Comparison of ENCODE assay signal across 8 cellular contexts in the genomic region with DNA sequence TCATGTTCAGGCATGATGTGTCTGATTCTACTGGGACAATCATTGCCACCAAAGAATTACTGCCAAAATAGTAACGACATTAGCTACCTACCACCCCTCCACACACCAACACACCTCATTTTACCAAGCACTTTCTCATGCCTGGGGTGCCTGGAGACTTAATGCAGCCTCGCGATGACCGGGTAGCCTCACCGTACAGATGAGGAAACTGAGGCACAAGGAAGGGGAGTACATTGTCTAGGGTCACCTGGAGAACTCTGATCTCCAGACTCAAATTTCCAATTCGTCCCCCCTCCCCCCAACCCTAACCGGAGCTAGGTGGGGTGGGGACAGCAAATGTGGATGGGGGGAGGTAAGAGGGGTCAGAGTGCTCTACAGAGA. TPM values are rescaled to one million over a fixed set of nuclear protein-coding genes. Genes with fewer than 3 reads are reported as not detected.
DNase-seq lines count a peak whose midpoint lies in the region; ATAC-seq and TF ChIP-seq lines count a peak whose summit lies in the region.

No MANE protein-coding gene starts in this region.

- no peak for TF ChIP-seq EP300 in tibial nerve (IDR thresholded peaks at IDR 0.05)

- peaks cover 35% of the 10 kb centered on the region for H3K27me3 Mint-ChIP-seq in activated CD8-positive, alpha-beta T cell treated with anti-CD3 and anti-CD28 coated beads, Interleukin-2, amount 10 ng/mL, durations not matched to agents 7 days and 5 days (ENCODE audit: low read depth)

- H3K9me3 ChIP-seq in osteoblast (ENCODE audit: low read depth, low read length) = no peaks in the 10 kb centered on the region
- no peaks in the 10 kb centered on the region for H3K9me3 ChIP-seq in BE2C
- no peaks in the 10 kb centered on the region for H3K9me3 ChIP-seq in tibial nerve

- 5 to 14% methylated on average over 7 of the region's 7 CpGs for WGBS in tibial nerve, 2 donors

- H3K9me3 Mint-ChIP-seq in activated CD8-positive, alpha-beta T cell treated with anti-CD3 and anti-CD28 coated beads, Interleukin-2, amount 10 ng/mL, durations not matched to agents 7 days and 5 days (ENCODE audit: insufficient read depth) = no peaks in the 10 kb centered on the region

- DNase-seq in activated CD8-positive, alpha-beta T cell treated with anti-CD3 and anti-CD28 coated beads, Interleukin-2, amount 10 ng/mL, durations not matched to agents 7 days and 5 days = no peak
- DNase-seq in osteoblast (ENCODE audit: insufficient read length, low spot score, missing footprints) (no peak), BE2C (no peak), tibial nerve (ENCODE audit: low spot score in 2 of 2) (no peak), AG08396 (ENCODE audit: low spot score) (no peak)
- DNase-seq in activated CD8-positive, alpha-beta memory T cell treated with anti-CD3 and anti-CD28 coated beads for 24 hours = no peak

- peak overlapping the region; percentile 22 for H3K4me3 Mint-ChIP-seq in activated CD8-positive, alpha-beta T cell treated with anti-CD3 and anti-CD28 coated beads, Interleukin-2, amount 10 ng/mL, durations not matched to agents 7 days and 5 days

- TF ChIP-seq POLR2A in tibial nerve (IDR thresholded peaks at IDR 0.05) = no peak

- no peak overlapping the region for H3K27ac ChIP-seq in osteoblast (ENCODE audit: low read depth, low read length)
- H3K27ac ChIP-seq in tibial nerve = no peak overlapping the region

- no peak overlapping the region for H3K4me3 ChIP-seq in osteoblast (ENCODE audit: insufficient read depth, low read length)
- H3K4me3 ChIP-seq in BE2C (ENCODE audit: low read depth, low read length) = no peak overlapping the region
- no peak overlapping the region for H3K4me3 ChIP-seq in tibial nerve

- CTCF ChIA-PET in activated CD8-positive, alpha-beta T cell treated with anti-CD3 and anti-CD28 coated beads, Interleukin-2, amount 10 ng/mL, durations not matched to agents 7 days and 5 days (lab: Charles Lee) = interaction anchor here (0.6 to 9.8 kb wide), 56 partner anchors 8 to 343 kb away, joined by 3 to 239 read pairs (median 6); a partner anchor contains a TSS

- H3K4me1 Mint-ChIP-seq in activated CD8-positive, alpha-beta T cell treated with anti-CD3 and anti-CD28 coated beads, Interleukin-2, amount 10 ng/mL, durations not matched to agents 7 days and 5 days (ENCODE audit: low read depth) = peaks cover 33% of the 10 kb centered on the region

- TF ChIP-seq CTCF in osteoblast (IDR thresholded peaks at IDR 0.05; ENCODE audit: extremely low read depth, low read depth, low read length) (no peak), BE2C (IDR thresholded peaks at IDR 0.05; ENCODE audit: low read depth, low read length) (no peak), tibial nerve (IDR thresholded peaks at IDR 0.05) (no peak)

- H3K36me3 Mint-ChIP-seq in activated CD8-positive, alpha-beta T cell treated with anti-CD3 and anti-CD28 coated beads, Interleukin-2, amount 10 ng/mL, durations not matched to agents 7 days and 5 days (ENCODE audit: low read depth) = no peaks in the 10 kb centered on the region

- H3K4me1 ChIP-seq in osteoblast (ENCODE audit: insufficient read depth, low read length) (peaks cover 8% of the 10 kb centered on the region), BE2C (no peaks in the 10 kb centered on the region), tibial nerve (peaks cover 0 to 44% (median 29%) of the 10 kb centered on the region in 4 donors)

- H3K79me2 ChIP-seq in osteoblast (ENCODE audit: insufficient read depth, low read length) = no peaks in the 10 kb centered on the region

- H2AFZ ChIP-seq in osteoblast (ENCODE audit: low read length) = no peak overlapping the region

- no peaks in the 10 kb centered on the region for H4K20me1 ChIP-seq in osteoblast (ENCODE audit: insufficient read depth, low read length)

- POLR2A ChIA-PET in activated CD8-positive, alpha-beta T cell treated with anti-CD3 and anti-CD28 coated beads, Interleukin-2, amount 10 ng/mL, durations not matched to agents 7 days and 5 days (lab: Charles Lee) = interaction anchor here (1.0 to 1.4 kb wide), 3 partner anchors 15 to 72 kb away, joined by 3 read pairs; no protein-coding TSS in a partner anchor

- no peak overlapping the region for H3K27ac Mint-ChIP-seq in activated CD8-positive, alpha-beta T cell treated with anti-CD3 and anti-CD28 coated beads, Interleukin-2, amount 10 ng/mL, durations not matched to agents 7 days and 5 days

- H3K27me3 ChIP-seq in osteoblast (ENCODE audit: insufficient read depth, low read length) (peaks cover 50% of the 10 kb centered on the region), BE2C (peaks cover 34% of the 10 kb centered on the region), tibial nerve (peaks cover 2 to 56% of the 10 kb centered on the region in 2 donors)

- H3K36me3 ChIP-seq in osteoblast (ENCODE audit: insufficient read depth, low read length) (no peaks in the 10 kb centered on the region), BE2C (no peaks in the 10 kb centered on the region), tibial nerve (no peaks in the 10 kb centered on the region)

- peak; percentile 28 for ATAC-seq in GM19025 (IDR thresholded peaks at IDR 0.05; ENCODE audit: low read depth, unreplicated experiment)
- peak; percentile 17 for ATAC-seq in HG02870 (IDR thresholded peaks at IDR 0.05; ENCODE audit: unreplicated experiment)
- ATAC-seq in activated CD8-positive, alpha-beta T cell treated with anti-CD3 and anti-CD28 coated beads, Interleukin-2, amount 10 ng/mL, durations not matched to agents 7 days and 5 days = peak; percentile 12

- H3K4me2 ChIP-seq in osteoblast (ENCODE audit: insufficient read depth, low read length) = peak overlapping the region; percentile 77

RNA-seq across cellular contexts. Expression of a gene that starts 2.7 kb away (rescaled TPM):
- total RNA-seq in activated CD8-positive, alpha-beta T cell treated with anti-CD3 and anti-CD28 coated beads, Interleukin-2, amount 10 ng/mL, durations not matched to agents 7 days and 5 days = under 1 TPM; 0.47 to 0.57 TPM
- total RNA-seq in osteoblast (0.29 and 0.36 TPM in 2 replicates), tibial nerve (1 to 10 TPM in 1 of 4 donors, under 1 TPM in 2, not detected in 1; 0.20 to 1.5 (median 0.42) TPM)
- polyA plus RNA-seq in BE2C (2012; ENCODE audit: insufficient read depth, insufficient read length, low read depth) = 0.52 TPM

RNA-seq across cellular contexts. Expression of a gene that starts 30.7 kb away (rescaled TPM):
- total RNA-seq in activated CD8-positive, alpha-beta T cell treated with anti-CD3 and anti-CD28 coated beads, Interleukin-2, amount 10 ng/mL, durations not matched to agents 7 days and 5 days = 100 to 1,000 TPM; 103 to 120 TPM
- total RNA-seq in osteoblast (51.4 and 61.0 TPM in 2 replicates), tibial nerve (100 to 1,000 TPM in 2 of 4 donors, 10 to 100 TPM in 2; 42.2 to 110 (median 94.7) TPM)
- polyA plus RNA-seq in BE2C (2012; ENCODE audit: insufficient read depth, insufficient read length, low read depth) = 11.3 TPM

RNA-seq across cellular contexts. Expression of a gene that starts 57.9 kb away (rescaled TPM):
- total RNA-seq in activated CD8-positive, alpha-beta T cell treated with anti-CD3 and anti-CD28 coated beads, Interleukin-2, amount 10 ng/mL, durations not matched to agents 7 days and 5 days = 10 to 100 TPM; 26.4 to 28.4 TPM
- total RNA-seq in osteoblast (18.5 and 28.0 TPM in 2 replicates), tibial nerve (10 to 100 TPM; 35.8 to 47.3 (median 42.4) TPM)
- 14.9 TPM for polyA plus RNA-seq in BE2C (2012; ENCODE audit: insufficient read depth, insufficient read length, low read depth)
